In the genomic region with DNA sequence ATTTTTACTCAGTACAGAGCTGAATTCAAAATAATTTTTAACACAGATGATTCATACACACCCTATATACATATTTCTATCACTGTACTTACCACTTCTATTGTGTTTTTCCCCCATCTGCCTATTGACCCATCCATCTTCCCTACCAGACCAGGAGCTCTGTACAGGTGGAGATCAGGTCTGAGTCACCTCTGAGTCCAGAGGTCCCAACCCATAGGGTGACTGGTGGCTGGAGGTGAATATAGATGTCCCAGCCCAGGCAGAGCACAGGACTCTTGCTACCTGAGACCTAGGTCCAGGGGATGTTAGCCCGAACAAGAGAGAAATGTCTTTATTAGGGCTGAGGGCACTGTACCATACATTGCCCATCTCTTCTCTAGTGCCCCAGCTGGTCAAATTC, we compare ENCODE assay signal across 16 cellular contexts. TPM values are rescaled to one million over a fixed set of nuclear protein-coding genes. Genes with fewer than 3 reads are reported as not detected.
DNase-seq lines count a peak whose midpoint lies in the region; ATAC-seq and TF ChIP-seq lines count a peak whose summit lies in the region.
"Had no signal": no experiment of that assay in that cellular context is flagged by ENCODE, and none has a peak within 500 bp of the region (broad histone marks: within the 10 kb centered on the region; RNA-seq: fewer than 3 reads in every experiment).

No MANE protein-coding gene starts in this region.

- 100% methylated on average over 1 of the region's 1 CpG for WGBS in transverse colon (ENCODE audit: low coverage in 1 of 2), 2 donors

- H3K36me3 ChIP-seq in Panc1 (ENCODE audit: control insufficient read depth, insufficient read depth, low read length): no peaks in the 10 kb centered on the region
- H3K36me3 ChIP-seq in transverse colon: no peaks in the 10 kb centered on the region
- H3K36me3 ChIP-seq: HAP-1 had no signal

- H3K27ac ChIP-seq in Panc1 (ENCODE audit: low read length): peak overlapping the region; percentile 7; the same call in 1 of the 2 replicates
- H3K27ac ChIP-seq in transverse colon: peak overlapping the region; percentile 73 to 83 (median 76)
- H3K27ac ChIP-seq: BLaER1, GM23248 had no signal

- H3K27me3 Mint-ChIP-seq in stimulated activated memory B cell treated with anti-CD40 and anti-IgM and Interleukin-4, amounts not matched to agents 10 μg/mL and 1 μg/mL and 100 μg/mL, for 72 hours: no peaks in the 10 kb centered on the region
- H3K27me3 Mint-ChIP-seq in activated CD4-positive, alpha-beta T cell treated with anti-CD3 and anti-CD28 coated beads for 36 hours: no peaks in the 10 kb centered on the region
- H3K27me3 Mint-ChIP-seq: CD4-positive, alpha-beta memory T cell had no signal

- H3K4me1 ChIP-seq in Panc1 (ENCODE audit: control insufficient read depth, insufficient read depth, low read length) (no peaks in the 10 kb centered on the region), transverse colon (peaks cover 0 to 96% (median 78%) of the 10 kb centered on the region in 4 donors)
- H3K4me1 ChIP-seq: BLaER1, HAP-1 had no signal

- no peaks in the 10 kb centered on the region for H3K9me3 Mint-ChIP-seq in stimulated activated memory B cell treated with anti-CD40 and anti-IgM and Interleukin-4, amounts not matched to agents 10 μg/mL and 1 μg/mL and 100 μg/mL, for 72 hours
- H3K9me3 Mint-ChIP-seq in activated CD4-positive, alpha-beta T cell treated with anti-CD3 and anti-CD28 coated beads for 36 hours (ENCODE audit: low read depth): no peaks in the 10 kb centered on the region
- H3K9me3 Mint-ChIP-seq: CD4-positive, alpha-beta memory T cell had no signal

- no peak for TF ChIP-seq CTCF in Panc1 (IDR thresholded peaks at IDR 0.05)
- no peak for TF ChIP-seq CTCF in transverse colon (IDR thresholded peaks at IDR 0.05)

- H3K27ac Mint-ChIP-seq in stimulated activated memory B cell treated with anti-CD40 and anti-IgM and Interleukin-4, amounts not matched to agents 10 μg/mL and 1 μg/mL and 100 μg/mL, for 72 hours: no peak overlapping the region
- no peak overlapping the region for H3K27ac Mint-ChIP-seq in activated CD4-positive, alpha-beta T cell treated with anti-CD3 and anti-CD28 coated beads for 36 hours

- in situ Hi-C loops in Panc1 (cut with HindIII; ENCODE audit: low pct_unique_long_range_greater_than_20kb, low sequenced_read_pairs) (no loop called here), transverse colon (cut with MboI; ENCODE audit: low pct_ligation_motif_present in 1 of 4, low pct_unique_long_range_greater_than_20kb in 1 of 4, low sequenced_read_pairs in 3 of 4) (no loop called here)

- no peak for TF ChIP-seq POLR2A in transverse colon (IDR thresholded peaks at IDR 0.05)

- peaks cover 22% of the 10 kb centered on the region for H3K36me3 Mint-ChIP-seq in stimulated activated memory B cell treated with anti-CD40 and anti-IgM and Interleukin-4, amounts not matched to agents 10 μg/mL and 1 μg/mL and 100 μg/mL, for 72 hours
- peaks cover 2% of the 10 kb centered on the region for H3K36me3 Mint-ChIP-seq in activated CD4-positive, alpha-beta T cell treated with anti-CD3 and anti-CD28 coated beads for 36 hours (ENCODE audit: low read depth)

- no peak overlapping the region for H3K4me3 ChIP-seq in Panc1 (ENCODE audit: low read depth in 2 of 2, low read length in 2 of 2)
- H3K4me3 ChIP-seq in transverse colon: no peak overlapping the region
- H3K4me3 ChIP-seq: BLaER1, GM12878, GM23248, HAP-1 had no signal

- H3K9me3 ChIP-seq in Panc1 (ENCODE audit: control insufficient read depth, insufficient read depth, low read depth, low read length) (no peaks in the 10 kb centered on the region), transverse colon (no peaks in the 10 kb centered on the region)
- H3K9me3 ChIP-seq: BLaER1, HAP-1 had no signal

- POLR2A ChIA-PET in Panc1 (lab: Charles Lee): interaction anchor here (0.6 kb wide), 1 partner anchor 84 kb away, joined by 3 read pairs; no protein-coding TSS in a partner anchor
- POLR2A ChIA-PET in activated CD4-positive, alpha-beta T cell treated with anti-CD3 and anti-CD28 coated beads for 36 hours (lab: Charles Lee): no interaction called here

- DNase-seq in COLO668 (lab: John Stamatoyannopoulos, UW; ENCODE audit: unreplicated experiment): peak; percentile 45
- DNase-seq in Panc1 (ENCODE audit: low read depth, low spot score): no peak
- DNase-seq in mesenteric fat pad (ENCODE audit: low spot score): peak; percentile 1
- no peak for DNase-seq in transverse colon
- DNase-seq in COLO829 (ENCODE audit: low spot score): no peak
- no peak for DNase-seq in activated CD4-positive, alpha-beta T cell treated with anti-CD3 and anti-CD28 coated beads for 36 hours
- DNase-seq: 8988T; CD4-positive, alpha-beta memory T cell; DND-41; EL; GM23248 had no signal

- H3K4me3 Mint-ChIP-seq in stimulated activated memory B cell treated with anti-CD40 and anti-IgM and Interleukin-4, amounts not matched to agents 10 μg/mL and 1 μg/mL and 100 μg/mL, for 72 hours: no peak overlapping the region
- H3K4me3 Mint-ChIP-seq in activated CD4-positive, alpha-beta T cell treated with anti-CD3 and anti-CD28 coated beads for 36 hours: no peak overlapping the region
- H3K4me3 Mint-ChIP-seq: CD14-positive monocyte; CD4-positive, alpha-beta memory T cell had no signal

- no peaks in the 10 kb centered on the region for H3K27me3 ChIP-seq in Panc1 (ENCODE audit: control insufficient read depth, insufficient read depth, low read length)
- H3K27me3 ChIP-seq in transverse colon: no peaks in the 10 kb centered on the region
- H3K27me3 ChIP-seq: BLaER1 had no signal

- peaks cover 8% of the 10 kb centered on the region for H3K4me1 Mint-ChIP-seq in stimulated activated memory B cell treated with anti-CD40 and anti-IgM and Interleukin-4, amounts not matched to agents 10 μg/mL and 1 μg/mL and 100 μg/mL, for 72 hours
- H3K4me1 Mint-ChIP-seq in activated CD4-positive, alpha-beta T cell treated with anti-CD3 and anti-CD28 coated beads for 36 hours: peaks cover 17% of the 10 kb centered on the region

- ATAC-seq in Panc1: no peak
- ATAC-seq in stimulated activated memory B cell treated with anti-CD40 and anti-IgM and Interleukin-4, amounts not matched to agents 10 μg/mL and 1 μg/mL and 100 μg/mL, for 72 hours: no peak
- ATAC-seq in activated CD4-positive, alpha-beta T cell treated with anti-CD3 and anti-CD28 coated beads for 36 hours: no peak
- ATAC-seq: GM12878 had no signal

- no TSS peak for BruUV-seq in Panc1 (replicated peaks; lab: Mats Ljungman, UMichigan)

- CTCF ChIA-PET in Panc1 (lab: Charles Lee): no interaction called here
- CTCF ChIA-PET in activated CD4-positive, alpha-beta T cell treated with anti-CD3 and anti-CD28 coated beads for 36 hours (lab: Charles Lee): interaction anchor here (1.0 kb wide), 1 partner anchor 48 kb away, joined by 3 read pairs; no protein-coding TSS in a partner anchor

- intact Hi-C loops in Panc1 (cut with micrococcal nuclease; ENCODE audit: unreplicated experiment) (no loop called here), transverse colon (cut with DNase I; ENCODE audit: low total_unique reads) (no loop called here)
- intact Hi-C loops in activated CD4-positive, alpha-beta T cell treated with anti-CD3 and anti-CD28 coated beads for 36 hours (cut with DNase I, micrococcal nuclease): no loop called here

- no peak for TF ChIP-seq EP300 in transverse colon (IDR thresholded peaks at IDR 0.05; ENCODE audit: low read depth)

RNA-seq across cellular contexts. Expression of a gene that starts 54.8 kb away (rescaled TPM):
- total RNA-seq in Panc1 (2021; ENCODE audit: unreplicated experiment): 52.9 TPM
- 62.6 TPM for polyA plus RNA-seq in Panc1 (2012; ENCODE audit: insufficient read length)
- 27.5 TPM for total RNA-seq in mesenteric fat pad
- 100 to 1,000 TPM in 2 of 4 donors, 10 to 100 TPM in 2; 57.8 to 130 (median 93.6) TPM for total RNA-seq in transverse colon
- total RNA-seq in activated CD4-positive, alpha-beta T cell treated with anti-CD3 and anti-CD28 coated beads for 36 hours: 10 to 100 TPM; 30.2 to 34.8 TPM

Comparison
In these comparisons a context has a peak if more than half of its experiments do, and no peak if none do; other contexts are left out.
1. DNase-seq: peak in COLO668 (single experiment) and mesenteric fat pad (single experiment); none in Panc1 (single experiment), transverse colon (single experiment), COLO829 (single experiment) and activated CD4-positive, alpha-beta T cell treated with anti-CD3 and anti-CD28 coated beads for 36 hours (single experiment).